15 cellular contexts compared by ENCODE assay signal in genomic region chr20:5675103-5676091, GRCh38.
DNase-seq lines count a peak whose midpoint lies in the region; ATAC-seq and TF ChIP-seq lines count a peak whose summit lies in the region.
"Had no signal": no experiment of that assay in that cellular context is flagged by ENCODE, and none has a peak within 500 bp of the region (broad histone marks: within the 10 kb centered on the region; RNA-seq: fewer than 3 reads in every experiment).

No MANE protein-coding gene starts in this region.

- peaks cover 0 to 2% (median 0%) of the 10 kb centered on the region in 7 donors for H3K9me3 Mint-ChIP-seq in CD14-positive monocyte
- H3K9me3 Mint-ChIP-seq in activated B cell treated with CpG ODN at 0.5 μM for 24 hours = no peaks in the 10 kb centered on the region
- no peaks in the 10 kb centered on the region for H3K9me3 Mint-ChIP-seq in chondrocyte (ENCODE audit: low read depth)
- H3K9me3 Mint-ChIP-seq: immature natural killer cell; T-helper 2 cell treated with Interferon-gamma antibody and Interleukin-4, amounts not matched to agents 5 μg/mL and 100 μg/mL, for 36 hours had no signal

- H3K36me3 Mint-ChIP-seq in CD14-positive monocyte = no peaks in the 10 kb centered on the region
- H3K36me3 Mint-ChIP-seq in activated B cell treated with CpG ODN at 0.5 μM for 24 hours (ENCODE audit: low read depth) = no peaks in the 10 kb centered on the region
- no peaks in the 10 kb centered on the region for H3K36me3 Mint-ChIP-seq in chondrocyte (ENCODE audit: low read depth)
- H3K36me3 Mint-ChIP-seq: immature natural killer cell had no signal

- H3K4me1 Mint-ChIP-seq in CD14-positive monocyte (peaks cover 56% of the 10 kb centered on the region), activated B cell treated with CpG ODN at 0.5 μM for 24 hours (peaks cover 30% of the 10 kb centered on the region), chondrocyte (ENCODE audit: low read depth) (no peaks in the 10 kb centered on the region)
- H3K4me1 Mint-ChIP-seq: immature natural killer cell had no signal

- H3K4me1 ChIP-seq in lung (ENCODE audit: control insufficient read depth in 2 of 2, insufficient read depth in 2 of 2, low read length in 2 of 2) (no peaks in the 10 kb centered on the region), prostate gland (replicated peaks) (no peaks in the 10 kb centered on the region)
- H3K4me1 ChIP-seq: body of pancreas, gastrocnemius medialis had no signal

- intact Hi-C loops in CD14-positive monocyte (cut with micrococcal nuclease) = loop anchor here in 1 of 2 donors (2.0 kb wide), 1 partner anchor 17 kb away; no protein-coding TSS in a partner anchor
- intact Hi-C loops in activated B cell treated with CpG ODN at 0.5 μM for 24 hours (cut with micrococcal nuclease) = loop anchor here (2.0 kb wide), 1 partner anchor 75 kb away; the partner anchor contains the start of gene SHLD1
- intact Hi-C loops in prostate gland (cut with DNase I) = no loop called here

- no peak for TF ChIP-seq CTCF in CD14-positive monocyte (IDR thresholded peaks at IDR 0.05)
- no peak for TF ChIP-seq CTCF in activated B cell treated with CpG ODN at 0.5 μM for 24 hours (IDR thresholded peaks at IDR 0.05)
- TF ChIP-seq CTCF in lung (IDR thresholded peaks at IDR 0.05; ENCODE audit: control extremely low read depth, extremely low read depth) = no peak
- TF ChIP-seq CTCF in prostate gland (IDR thresholded peaks at IDR 0.05) = no peak
- TF ChIP-seq CTCF in chondrocyte (IDR thresholded peaks at IDR 0.05) = no peak

- H3K4me3 Mint-ChIP-seq in CD14-positive monocyte (peak overlapping the region in 1 of 2 donors; percentile 57), activated B cell treated with CpG ODN at 0.5 μM for 24 hours (no peak overlapping the region), chondrocyte (ENCODE audit: unreplicated experiment) (no peak overlapping the region)
- H3K4me3 Mint-ChIP-seq: activated CD8-positive, alpha-beta T cell treated with anti-CD3 and anti-CD28 coated beads, Interleukin-2, amount 10 ng/mL, durations not matched to agents 7 days and 5 days; immature natural killer cell; T-helper 2 cell treated with Interferon-gamma antibody and Interleukin-4, amounts not matched to agents 5 μg/mL and 100 μg/mL, for 36 hours had no signal

- no peak for TF ChIP-seq POLR2A in prostate gland (IDR thresholded peaks at IDR 0.05)

- H3K27ac Mint-ChIP-seq in CD14-positive monocyte (peak overlapping the region; percentile 93 to 98 (median 96)), activated B cell treated with CpG ODN at 0.5 μM for 24 hours (peak overlapping the region; percentile 60), chondrocyte (ENCODE audit: unreplicated experiment) (no peak overlapping the region)
- H3K27ac Mint-ChIP-seq: activated CD8-positive, alpha-beta T cell treated with anti-CD3 and anti-CD28 coated beads, Interleukin-2, amount 10 ng/mL, durations not matched to agents 7 days and 5 days; immature natural killer cell; T-helper 2 cell treated with Interferon-gamma antibody and Interleukin-4, amounts not matched to agents 5 μg/mL and 100 μg/mL, for 36 hours had no signal

- CTCF ChIA-PET in activated B cell treated with CpG ODN at 0.5 μM for 24 hours (lab: Charles Lee) = interaction anchor here (1.3 kb wide), 1 partner anchor 106 kb away, joined by 3 read pairs; no protein-coding TSS in a partner anchor

- no peaks in the 10 kb centered on the region for H3K9me3 ChIP-seq in lung (ENCODE audit: control insufficient read depth in 2 of 2, insufficient read depth in 1 of 2, low read length in 1 of 2)
- no peaks in the 10 kb centered on the region for H3K9me3 ChIP-seq in prostate gland
- H3K9me3 ChIP-seq: body of pancreas, gastrocnemius medialis had no signal

- DNase-seq in CD14-positive monocyte (ENCODE audit: low spot score) (peak; percentile 65), MV-4-11 (lab: John Stamatoyannopoulos, UW) (peak; percentile 94), activated B cell treated with CpG ODN at 0.5 μM for 24 hours (no peak), lung (ENCODE audit: low spot score) (no peak), prostate gland (ENCODE audit: low spot score) (no peak), NCI-H446 treated with DMSO at 0.1 percent for 48 hours (lab: John Stamatoyannopoulos, UW) (no peak), chondrocyte (ENCODE audit: low spot score) (no peak), D341Med (ENCODE audit: low spot score) (no peak)
- DNase-seq: activated CD8-positive, alpha-beta T cell treated with anti-CD3 and anti-CD28 coated beads, Interleukin-2, amount 10 ng/mL, durations not matched to agents 7 days and 5 days; activated effector memory CD4-positive, alpha-beta T cell treated with anti-CD3 and anti-CD28 coated beads, Interleukin-2, amount 50 U/mL, for 16 hours; gastrocnemius medialis; immature natural killer cell; stimulated activated CD4-positive, alpha-beta T cell treated with anti-CD3 and anti-CD28 coated beads, Interleukin-1b, Interleukin-23, amount 100 ng/mL, for 48 hours had no signal

- H3K27me3 Mint-ChIP-seq in CD14-positive monocyte (ENCODE audit: low read depth in 3 of 3) (no peaks in the 10 kb centered on the region), activated B cell treated with CpG ODN at 0.5 μM for 24 hours (no peaks in the 10 kb centered on the region), chondrocyte (ENCODE audit: low read depth) (no peaks in the 10 kb centered on the region)

- 61 to 79% methylated on average over 12 of the region's 12 CpGs for WGBS in lung, 2 donors
- 76% methylated on average over 12 of the region's 12 CpGs for WGBS in prostate gland

- H3K36me3 ChIP-seq in lung (ENCODE audit: control insufficient read depth in 2 of 2, insufficient read depth in 2 of 2, low read length in 2 of 2) (no peaks in the 10 kb centered on the region), prostate gland (no peaks in the 10 kb centered on the region)
- H3K36me3 ChIP-seq: gastrocnemius medialis had no signal

- H3K27ac ChIP-seq in lung (ENCODE audit: low read depth in 1 of 2, low read length in 1 of 2) (peak overlapping the region in 1 of 2 donors; percentile 56), prostate gland (no peak overlapping the region)
- H3K27ac ChIP-seq: gastrocnemius medialis had no signal

- H3K4me3 ChIP-seq in lung = no peak overlapping the region
- H3K4me3 ChIP-seq in prostate gland = no peak overlapping the region
- H3K4me3 ChIP-seq: body of pancreas, gastrocnemius medialis had no signal

- POLR2A ChIA-PET in activated B cell treated with CpG ODN at 0.5 μM for 24 hours (lab: Charles Lee) = interaction anchor here (0.9 to 2.2 kb wide), 2 partner anchors 29 to 30 kb away, joined by 3 to 14 read pairs; no protein-coding TSS in a partner anchor

- H3K27me3 ChIP-seq in lung (ENCODE audit: control insufficient read depth, insufficient read depth) = no peaks in the 10 kb centered on the region
- H3K27me3 ChIP-seq in prostate gland (replicated peaks; ENCODE audit: insufficient read depth) = no peaks in the 10 kb centered on the region
- H3K27me3 ChIP-seq: body of pancreas, gastrocnemius medialis had no signal

- ATAC-seq in activated B cell treated with CpG ODN at 0.5 μM for 24 hours (ENCODE audit: low read depth) (no peak), lung (ENCODE audit: insufficient read depth, low FRiP score) (peak; percentile 46)
- ATAC-seq: body of pancreas, gastrocnemius medialis had no signal

Comparison
In these comparisons a context has a peak if more than half of its experiments do, and no peak if none do; other contexts are left out.
1. DNase-seq: peak in CD14-positive monocyte (single experiment) and MV-4-11 (single experiment); none in activated B cell treated with CpG ODN at 0.5 μM for 24 hours (single experiment), lung (single experiment), prostate gland (single experiment), NCI-H446 treated with DMSO at 0.1 percent for 48 hours (single experiment), chondrocyte (single experiment) and D341Med (single experiment).